ENCODE assay signal across 8 cellular contexts in genomic region chr19:9945319-9945966, GRCh38. TPM values are rescaled to one million over a fixed set of nuclear protein-coding genes. Genes with fewer than 3 reads are reported as not detected.
A peak's percentile ranks its signal among the peaks of the same experiment; 100 is the strongest.
DNase-seq lines count a peak whose midpoint lies in the region; ATAC-seq and TF ChIP-seq lines count a peak whose summit lies in the region.

No MANE protein-coding gene starts in this region.

- no peak for TF ChIP-seq RAD21 in Ishikawa (IDR thresholded peaks at IDR 0.05; ENCODE audit: low read depth)

- TF ChIP-seq EP300 in Ishikawa (IDR thresholded peaks at IDR 0.05; ENCODE audit: borderline replicate concordance) = no peak

- H3K36me3 ChIP-seq in left lung (no peaks in the 10 kb centered on the region), thyroid gland (no peaks in the 10 kb centered on the region)

- TF ChIP-seq POLR2A in thyroid gland (IDR thresholded peaks at IDR 0.05) = no peak

- DNase-seq in left lung (peak in 1 of 2 donors; percentile 82), thyroid gland (peak; percentile 34 to 40), GM20000 (ENCODE audit: low spot score) (no peak), SW480 (ENCODE audit: low spot score) (no peak)
- no peak for DNase-seq in activated CD4-positive, alpha-beta T cell treated with anti-CD3 and anti-CD28 coated beads, Interleukin-2, amount 50 U/mL, for 48 hours

- H3K27ac ChIP-seq in cingulate gyrus (ENCODE audit: low read depth, low read length) = peak overlapping the region; percentile 85
- peak overlapping the region; percentile 26 to 28 for H3K27ac ChIP-seq in left lung
- H3K27ac ChIP-seq in thyroid gland = peak overlapping the region in 1 of 3 donors; percentile 24

- no peak overlapping the region for H3K4me3 ChIP-seq in left lung
- no peak overlapping the region for H3K4me3 ChIP-seq in thyroid gland (replicated peaks in 1 of 3)

- peak; percentile 89 for ATAC-seq in left lung
- ATAC-seq in HG02970 (IDR thresholded peaks at IDR 0.05; ENCODE audit: low FRiP score, unreplicated experiment) = no peak

- H3K27me3 ChIP-seq in left lung = peaks cover 0 to 10% of the 10 kb centered on the region in 2 donors
- H3K27me3 ChIP-seq in thyroid gland = no peaks in the 10 kb centered on the region

- TF ChIP-seq CTCF in left lung (IDR thresholded peaks at IDR 0.05) (no peak), thyroid gland (IDR thresholded peaks at IDR 0.05) (no peak), GM20000 (IDR thresholded peaks at IDR 0.05; ENCODE audit: extremely low read depth, missing control alignments) (no peak)

- WGBS in thyroid gland, 2 donors = 26 to 31% methylated on average over 16 to 18 of the region's 18 CpGs

- H3K4me1 ChIP-seq in left lung = no peaks in the 10 kb centered on the region
- peaks cover 0 to 4% of the 10 kb centered on the region in 2 donors for H3K4me1 ChIP-seq in thyroid gland

- H3K9me3 ChIP-seq in left lung (peaks cover 0 to 10% of the 10 kb centered on the region in 2 donors), thyroid gland (no peaks in the 10 kb centered on the region)

- intact Hi-C loops in left lung (cut with DNase I) = no loop called here
- intact Hi-C loops in thyroid gland (cut with DNase I) = no loop called here

TF ChIP-seq in Ishikawa, 13 proteins besides CTCF, POLR2A, EP300 and RAD21:
- TF ChIP-seq MAX (IDR thresholded peaks at IDR 0.05) (0 out of 2 replicates have a peak, but pooled peaks have one; percentile 19), TCF12 (IDR thresholded peaks at IDR 0.05; ENCODE audit: low read depth) (no peak)

RNA-seq across cellular contexts. Expression of gene OLFM2, which starts 9.1 kb away (rescaled TPM):
- 10 to 100 TPM in 1 of 2 donors, 1 to 10 TPM in 1; 7.6 to 10.4 TPM for total RNA-seq in left lung
- total RNA-seq in thyroid gland = 10 to 100 TPM; 19.5 to 42.7 (median 37.8) TPM

Comparison
In these comparisons a context has a peak if more than half of its experiments do, and no peak if none do; other contexts are left out.
1. DNase-seq: peak in thyroid gland (2 of 2); none in GM20000 (single experiment), SW480 (single experiment) and activated CD4-positive, alpha-beta T cell treated with anti-CD3 and anti-CD28 coated beads, Interleukin-2, amount 50 U/mL, for 48 hours (0 of 2).